Comparison of ENCODE assay signal across 8 cellular contexts in genomic region chr19:1274852-1275259, GRCh38. TPM values are rescaled to one million over a fixed set of nuclear protein-coding genes. Genes with fewer than 3 reads are reported as not detected.
A peak's percentile ranks its signal among the peaks of the same experiment; 100 is the strongest.
DNase-seq lines count a peak whose midpoint lies in the region; ATAC-seq and TF ChIP-seq lines count a peak whose summit lies in the region.

No MANE protein-coding gene starts in this region.

- H3K27me3 ChIP-seq in RWPE2 (ENCODE audit: insufficient read depth, poor library complexity, severe bottlenecking): no peaks in the 10 kb centered on the region
- H3K27me3 ChIP-seq in esophagus squamous epithelium: no peaks in the 10 kb centered on the region

- no peak for DNase-seq in RWPE2 (ENCODE audit: low spot score)
- no peak for DNase-seq in esophagus squamous epithelium (lab: John Stamatoyannopoulos, UW)
- DNase-seq in pons (ENCODE audit: low spot score): peak; percentile 23
- no peak for DNase-seq in activated effector memory CD4-positive, alpha-beta T cell treated with Interleukin-2 at 50 U/mL for 16 hours
- no peak for DNase-seq in retina
- no peak for DNase-seq in SIG-M5 treated with dmso at 0.1 percent for 504 hours (lab: John Stamatoyannopoulos, UW; ENCODE audit: unreplicated experiment)

- TF ChIP-seq POLR2A in esophagus squamous epithelium (IDR thresholded peaks at IDR 0.05): no peak

- ATAC-seq in GM19395 (IDR thresholded peaks at IDR 0.05; ENCODE audit: unreplicated experiment) (peak; percentile 5), RWPE2 (ENCODE audit: low read depth) (0 out of 3 replicates have a peak, but pooled peaks have one; percentile 2), HG02970 (IDR thresholded peaks at IDR 0.05; ENCODE audit: low FRiP score, unreplicated experiment) (no peak)

- H3K36me3 ChIP-seq in RWPE2 (ENCODE audit: low read depth) (peaks cover 58% of the 10 kb centered on the region), esophagus squamous epithelium (peaks cover 26 to 80% (median 28%) of the 10 kb centered on the region in 3 donors)

- H3K4me3 ChIP-seq in RWPE2 (ENCODE audit: severe bottlenecking) (peak overlapping the region; percentile 58), esophagus squamous epithelium (peak overlapping the region; percentile 49 to 86 (median 70))

- H3K9me3 ChIP-seq in RWPE2 (ENCODE audit: severe bottlenecking) (no peaks in the 10 kb centered on the region), esophagus squamous epithelium (no peaks in the 10 kb centered on the region)

- WGBS in esophagus squamous epithelium, 2 donors: no CpG with 5 or more reads among the region's 44 CpGs

- H3K27ac ChIP-seq in RWPE2 (ENCODE audit: poor library complexity, severe bottlenecking): peak overlapping the region; percentile 86
- H3K27ac ChIP-seq in esophagus squamous epithelium: peak overlapping the region; percentile 94 to 99 (median 98)

- intact Hi-C loops in esophagus squamous epithelium (cut with DNase I): loop anchor here (10.0 kb wide), 1 partner anchor 130 kb away; the partner anchor contains the start of genes DAZAP1 and GAMT

- peaks cover 4% of the 10 kb centered on the region for H3K4me1 ChIP-seq in RWPE2 (ENCODE audit: insufficient read depth, poor library complexity, severe bottlenecking)
- H3K4me1 ChIP-seq in esophagus squamous epithelium: peaks cover 57 to 74% (median 62%) of the 10 kb centered on the region in 3 donors

- no peak for TF ChIP-seq CTCF in RWPE2 (IDR thresholded peaks at IDR 0.05; ENCODE audit: poor library complexity, severe bottlenecking)
- no peak for TF ChIP-seq CTCF in esophagus squamous epithelium (IDR thresholded peaks at IDR 0.05)

RNA-seq across cellular contexts. Expression of gene FAM174C, which starts 0.5 kb away (rescaled TPM):
- total RNA-seq in esophagus squamous epithelium: 10 to 100 TPM; 31.5 to 69.8 (median 50.5) TPM

RNA-seq across cellular contexts. Expression of gene CIRBP, which starts 5.7 kb away (rescaled TPM):
- 100 to 1,000 TPM; 116 to 415 (median 238) TPM for total RNA-seq in esophagus squamous epithelium

RNA-seq across cellular contexts. Expression of gene EFNA2, which starts 10.8 kb away (rescaled TPM):
- not detected for total RNA-seq in esophagus squamous epithelium

RNA-seq across cellular contexts. Expression of gene MIDN, which starts 26.5 kb away (rescaled TPM):
- 10 to 100 TPM; 12.4 to 65.0 (median 40.4) TPM for total RNA-seq in esophagus squamous epithelium

RNA-seq across cellular contexts. Expression of gene ATP5F1D, which starts 33.3 kb away (rescaled TPM):
- total RNA-seq in esophagus squamous epithelium: 100 to 1,000 TPM in 3 of 4 donors, 10 to 100 TPM in 1; 83.4 to 171 (median 132) TPM
